In the genomic region with DNA sequence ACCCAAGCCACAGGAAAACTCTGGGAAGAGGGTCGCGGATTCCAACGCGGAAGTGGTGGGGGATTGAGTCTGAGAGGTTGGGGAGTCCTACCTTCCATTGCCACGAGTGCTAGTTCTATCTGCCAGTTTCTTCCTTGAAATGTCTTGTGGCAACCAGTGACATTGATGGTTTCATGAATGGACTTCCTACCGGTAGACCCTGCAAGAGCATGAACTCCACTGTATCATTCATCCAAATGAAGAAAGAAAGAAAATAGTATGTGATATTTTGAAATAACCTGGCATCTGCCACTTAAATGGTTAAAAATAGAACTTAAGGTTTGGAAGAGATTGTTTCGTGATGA, we compare ENCODE assay signal across 2 cellular contexts.
TF ChIP-seq lines count a peak whose summit lies in the region.

No MANE protein-coding gene starts in this region.

TF ChIP-seq in GM23338, 12 proteins besides CTCF, POLR2A, EP300 and RAD21 (continued from another document):
- TF ChIP-seq ZNF462 (CRISPR knock-in tag; IDR thresholded peaks at IDR 0.05): no peak
- TF ChIP-seq JUNB (IDR thresholded peaks at IDR 0.05; ENCODE audit: unreplicated experiment): no peak
- TF ChIP-seq STAT1 (IDR thresholded peaks at IDR 0.05; ENCODE audit: unreplicated experiment): no peak

TF ChIP-seq in WTC11, 78 proteins besides CTCF, POLR2A, EP300 and RAD21 (continued from another document):
- TF ChIP-seq STAT6 (CRISPR knock-in tag; conservative IDR thresholded peaks at IDR 0.05; ENCODE audit: low read depth): no peak
- TF ChIP-seq ZBTB43 (CRISPR knock-in tag; IDR thresholded peaks at IDR 0.05): no peak
- no peak for TF ChIP-seq USF2 (CRISPR knock-in tag; IDR thresholded peaks at IDR 0.05)
- no peak for TF ChIP-seq GTF2I (CRISPR knock-in tag; conservative IDR thresholded peaks at IDR 0.05)
- no peak for TF ChIP-seq GRHL2 (CRISPR knock-in tag; IDR thresholded peaks at IDR 0.05; ENCODE audit: insufficient replicate concordance, severe bottlenecking)
- no peak for TF ChIP-seq SMAD4 (CRISPR knock-in tag; IDR thresholded peaks at IDR 0.05)
- no peak for TF ChIP-seq CREB1 (CRISPR knock-in tag; IDR thresholded peaks at IDR 0.05)
- TF ChIP-seq RELA (CRISPR knock-in tag; IDR thresholded peaks at IDR 0.05; ENCODE audit: borderline replicate concordance): no peak
